ENCODE assay signal across 9 cellular contexts in the genomic region with DNA sequence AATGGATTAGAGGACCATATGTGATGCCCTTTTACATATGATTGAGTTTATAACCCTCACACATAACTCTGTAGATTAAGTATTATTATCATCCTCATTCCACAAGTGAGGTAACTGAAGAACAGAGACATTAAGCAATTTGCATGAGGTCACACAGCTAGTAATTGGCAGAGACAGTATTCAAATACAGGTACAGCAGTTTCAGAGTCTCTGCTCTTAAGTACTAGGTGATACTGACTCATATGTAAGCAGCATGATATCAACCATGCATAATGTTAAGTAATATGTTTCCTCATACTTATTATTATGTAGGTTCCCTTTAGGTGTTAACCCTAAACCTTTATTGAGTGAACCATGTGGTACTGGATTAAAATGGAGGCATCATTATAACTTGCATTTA.
"Had no signal": no experiment of that assay in that cellular context is flagged by ENCODE, and none has a peak within 500 bp of the region (broad histone marks: within the 10 kb centered on the region; RNA-seq: fewer than 3 reads in every experiment).

No MANE protein-coding gene starts in this region.

- H3K4me3 ChIP-seq: GM23338, HAP-1 had no signal

- H3K4me3 Mint-ChIP-seq: GM23338, HFFc6 had no signal

- H3K27ac Mint-ChIP-seq: GM23338, HFFc6 had no signal

- DNase-seq: H7, HFFc6, IMR-90 had no signal

- H3K36me3 ChIP-seq: HAP-1 had no signal

- H3K9me3 ChIP-seq: HAP-1 had no signal

- H2AFZ ChIP-seq: GM23338 had no signal

- FAIRE-seq: H1, HepG2 had no signal

- ATAC-seq: GM23338, HCT116, HepG2 had no signal

- H3K4me1 ChIP-seq: HAP-1 had no signal

- H3K27ac ChIP-seq: HL-60 had no signal

- H3K4me2 ChIP-seq: GM23338 had no signal
